Comparison of ENCODE assay signal across 1 cellular context in the genomic region with DNA sequence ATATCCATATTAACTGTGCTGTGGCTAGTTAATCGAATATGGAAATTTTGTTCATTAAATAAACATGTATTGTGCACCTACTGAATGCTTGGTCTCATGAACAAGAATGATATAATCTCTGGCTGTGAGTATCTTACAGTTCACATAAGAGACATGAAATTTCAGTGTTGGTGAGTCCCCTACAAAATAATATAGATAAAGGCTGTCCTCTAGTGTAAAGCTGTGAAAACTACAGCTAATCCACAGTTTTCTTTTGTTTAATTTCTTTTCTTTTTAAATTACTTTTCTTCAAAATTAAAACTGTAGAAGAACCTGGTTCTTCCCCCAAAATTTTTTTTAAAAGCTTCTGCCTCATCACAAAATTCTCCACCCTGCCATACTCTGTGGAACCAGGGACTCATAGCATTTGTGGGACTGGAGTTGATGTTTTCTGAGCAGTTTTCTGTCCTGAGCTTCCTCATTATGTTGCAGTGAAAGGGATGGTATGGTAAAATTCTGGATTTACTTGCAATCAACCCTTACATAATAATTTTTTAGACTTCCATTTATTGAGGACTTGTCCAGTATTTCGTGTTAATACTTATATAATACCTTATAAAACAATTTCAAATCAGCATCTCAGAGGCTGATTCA.
TF ChIP-seq lines count a peak whose summit lies in the region.

No MANE protein-coding gene starts in this region.

TF ChIP-seq in GM12878, 131 proteins besides CTCF, POLR2A, EP300 and RAD21:
- TF ChIP-seq, protein P1, sequence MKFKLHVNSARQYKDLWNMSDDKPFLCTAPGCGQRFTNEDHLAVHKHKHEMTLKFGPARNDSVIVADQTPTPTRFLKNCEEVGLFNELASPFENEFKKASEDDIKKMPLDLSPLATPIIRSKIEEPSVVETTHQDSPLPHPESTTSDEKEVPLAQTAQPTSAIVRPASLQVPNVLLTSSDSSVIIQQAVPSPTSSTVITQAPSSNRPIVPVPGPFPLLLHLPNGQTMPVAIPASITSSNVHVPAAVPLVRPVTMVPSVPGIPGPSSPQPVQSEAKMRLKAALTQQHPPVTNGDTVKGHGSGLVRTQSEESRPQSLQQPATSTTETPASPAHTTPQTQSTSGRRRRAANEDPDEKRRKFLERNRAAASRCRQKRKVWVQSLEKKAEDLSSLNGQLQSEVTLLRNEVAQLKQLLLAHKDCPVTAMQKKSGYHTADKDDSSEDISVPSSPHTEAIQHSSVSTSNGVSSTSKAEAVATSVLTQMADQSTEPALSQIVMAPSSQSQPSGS (IDR thresholded peaks at IDR 0.05; ENCODE audit: low read length): no peak
- peak; percentile 31; the same call in 1 of the 2 replicates for TF ChIP-seq SMC3 (IDR thresholded peaks at IDR 0.05; ENCODE audit: borderline replicate concordance, low read length)
